In genomic region chr15:95162967-95163531, GRCh38 we compare ENCODE assay signal across 10 cellular contexts.
A peak's percentile ranks its signal among the peaks of the same experiment; 100 is the strongest.
DNase-seq lines count a peak whose midpoint lies in the region; ATAC-seq and TF ChIP-seq lines count a peak whose summit lies in the region.
"Had no signal": no experiment of that assay in that cellular context is flagged by ENCODE, and none has a peak within 500 bp of the region (broad histone marks: within the 10 kb centered on the region; RNA-seq: fewer than 3 reads in every experiment).

No MANE protein-coding gene starts in this region.

- H3K27ac ChIP-seq in ascending aorta: peak overlapping the region; percentile 76 to 87
- peak overlapping the region; percentile 72 for H3K27ac ChIP-seq in suprapubic skin
- H3K27ac ChIP-seq: body of pancreas had no signal

- peaks cover 0 to 6% of the 10 kb centered on the region in 2 donors for H3K9me3 ChIP-seq in ascending aorta
- H3K9me3 ChIP-seq in suprapubic skin: no peaks in the 10 kb centered on the region
- H3K9me3 ChIP-seq: body of pancreas had no signal

- intact Hi-C loops in ascending aorta (cut with DNase I): no loop called here

- ATAC-seq in GM21576 (IDR thresholded peaks at IDR 0.05; ENCODE audit: unreplicated experiment) (no peak), HG02840 (IDR thresholded peaks at IDR 0.05; ENCODE audit: low FRiP score, unreplicated experiment) (no peak)
- ATAC-seq: body of pancreas had no signal

- no peak for TF ChIP-seq CTCF in ascending aorta (IDR thresholded peaks at IDR 0.05)
- TF ChIP-seq CTCF in suprapubic skin (IDR thresholded peaks at IDR 0.05): no peak

- TF ChIP-seq EP300 in suprapubic skin (IDR thresholded peaks at IDR 0.05): no peak

- TF ChIP-seq POLR2A in suprapubic skin (IDR thresholded peaks at IDR 0.05): no peak

- no peaks in the 10 kb centered on the region for H3K36me3 ChIP-seq in ascending aorta
- no peaks in the 10 kb centered on the region for H3K36me3 ChIP-seq in suprapubic skin

- H3K27me3 ChIP-seq in ascending aorta (no peaks in the 10 kb centered on the region), suprapubic skin (no peaks in the 10 kb centered on the region)
- H3K27me3 ChIP-seq: body of pancreas had no signal

- H3K4me3 ChIP-seq in ascending aorta (no peak overlapping the region), suprapubic skin (no peak overlapping the region)
- H3K4me3 ChIP-seq: body of pancreas had no signal

- H3K4me1 ChIP-seq in ascending aorta (peaks cover 0 to 12% of the 10 kb centered on the region in 2 donors), suprapubic skin (peaks cover 5% of the 10 kb centered on the region)
- H3K4me1 ChIP-seq: body of pancreas had no signal

- WGBS in suprapubic skin: 57% methylated on average over 7 of the region's 7 CpGs

- DNase-seq in GM04504 (ENCODE audit: low read depth): peak; percentile 81
- DNase-seq in ascending aorta (ENCODE audit: low spot score in 2 of 2): peak in 1 of 2 donors; percentile 68
- peak; percentile 38 for DNase-seq in hepatic stellate cell (ENCODE audit: low spot score)
- DNase-seq in suprapubic skin (ENCODE audit: low spot score in 2 of 2): peak; percentile 65 to 84
- DNase-seq in iPS-NIHi11 (ENCODE audit: low spot score): no peak
- DNase-seq in SIG-M5 treated with dmso at 0.1 percent for 504 hours (lab: John Stamatoyannopoulos, UW; ENCODE audit: unreplicated experiment): no peak
- DNase-seq: DMS153 had no signal

Comparison
In these comparisons a context has a peak if more than half of its experiments do, and no peak if none do; other contexts are left out.
1. DNase-seq: peak in GM04504 (single experiment), hepatic stellate cell (single experiment) and suprapubic skin (2 of 2); none in iPS-NIHi11 (single experiment) and SIG-M5 treated with dmso at 0.1 percent for 504 hours (single experiment).